ENCODE assay signal across 9 cellular contexts in the genomic region with DNA sequence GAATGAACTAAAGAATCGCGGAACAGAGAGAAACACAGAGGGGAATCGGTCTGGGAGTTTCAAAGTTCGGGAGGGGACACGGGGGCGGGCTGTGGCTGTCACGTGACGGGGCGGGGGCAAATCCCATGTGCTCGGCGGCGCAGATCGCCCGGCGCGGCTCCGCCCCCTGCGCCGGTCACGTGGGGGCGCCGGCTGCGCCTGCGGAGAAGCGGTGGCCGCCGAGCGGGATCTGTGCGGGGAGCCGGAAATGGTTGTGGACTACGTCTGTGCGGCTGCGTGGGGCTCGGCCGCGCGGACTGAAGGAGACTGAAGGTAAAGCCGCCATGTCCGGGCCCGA.
DNase-seq lines count a peak whose midpoint lies in the region; ATAC-seq, FAIRE-seq and TF ChIP-seq lines count a peak whose summit lies in the region.
"Had no signal": no experiment of that assay in that cellular context is flagged by ENCODE, and none has a peak within 500 bp of the region (broad histone marks: within the 10 kb centered on the region; RNA-seq: fewer than 3 reads in every experiment).

A gene with protein sequence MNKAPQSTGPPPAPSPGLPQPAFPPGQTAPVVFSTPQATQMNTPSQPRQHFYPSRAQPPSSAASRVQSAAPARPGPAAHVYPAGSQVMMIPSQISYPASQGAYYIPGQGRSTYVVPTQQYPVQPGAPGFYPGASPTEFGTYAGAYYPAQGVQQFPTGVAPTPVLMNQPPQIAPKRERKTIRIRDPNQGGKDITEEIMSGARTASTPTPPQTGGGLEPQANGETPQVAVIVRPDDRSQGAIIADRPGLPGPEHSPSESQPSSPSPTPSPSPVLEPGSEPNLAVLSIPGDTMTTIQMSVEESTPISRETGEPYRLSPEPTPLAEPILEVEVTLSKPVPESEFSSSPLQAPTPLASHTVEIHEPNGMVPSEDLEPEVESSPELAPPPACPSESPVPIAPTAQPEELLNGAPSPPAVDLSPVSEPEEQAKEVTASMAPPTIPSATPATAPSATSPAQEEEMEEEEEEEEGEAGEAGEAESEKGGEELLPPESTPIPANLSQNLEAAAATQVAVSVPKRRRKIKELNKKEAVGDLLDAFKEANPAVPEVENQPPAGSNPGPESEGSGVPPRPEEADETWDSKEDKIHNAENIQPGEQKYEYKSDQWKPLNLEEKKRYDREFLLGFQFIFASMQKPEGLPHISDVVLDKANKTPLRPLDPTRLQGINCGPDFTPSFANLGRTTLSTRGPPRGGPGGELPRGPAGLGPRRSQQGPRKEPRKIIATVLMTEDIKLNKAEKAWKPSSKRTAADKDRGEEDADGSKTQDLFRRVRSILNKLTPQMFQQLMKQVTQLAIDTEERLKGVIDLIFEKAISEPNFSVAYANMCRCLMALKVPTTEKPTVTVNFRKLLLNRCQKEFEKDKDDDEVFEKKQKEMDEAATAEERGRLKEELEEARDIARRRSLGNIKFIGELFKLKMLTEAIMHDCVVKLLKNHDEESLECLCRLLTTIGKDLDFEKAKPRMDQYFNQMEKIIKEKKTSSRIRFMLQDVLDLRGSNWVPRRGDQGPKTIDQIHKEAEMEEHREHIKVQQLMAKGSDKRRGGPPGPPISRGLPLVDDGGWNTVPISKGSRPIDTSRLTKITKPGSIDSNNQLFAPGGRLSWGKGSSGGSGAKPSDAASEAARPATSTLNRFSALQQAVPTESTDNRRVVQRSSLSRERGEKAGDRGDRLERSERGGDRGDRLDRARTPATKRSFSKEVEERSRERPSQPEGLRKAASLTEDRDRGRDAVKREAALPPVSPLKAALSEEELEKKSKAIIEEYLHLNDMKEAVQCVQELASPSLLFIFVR (N-terminal part only) (plus strand): TSS at position 244 of the 337 bp plus-strand sequence. CDS start 1,191 bp downstream, outside the sequence.

- TF ChIP-seq CTCF in choroid plexus epithelial cell (conservative IDR thresholded peaks at IDR 0.05; ENCODE audit: low read depth, low read length), result no peak

- FAIRE-seq in GM19239 (lab: Jason Lieb, UNC), result peak; percentile 69
- FAIRE-seq: TTC549 had no signal

- DNase-seq in Ammon's horn (ENCODE audit: low spot score), result peak; percentile 93
- DNase-seq in GM19239 (ENCODE audit: insufficient read length, low spot score), result peak; percentile 98
- DNase-seq in NCI-H524 (lab: John Stamatoyannopoulos, UW), result peak; percentile 93 to 96
- DNase-seq in activated CD4-positive, alpha-beta T cell treated with anti-CD3 and anti-CD28 coated beads for 4 hours, result peak; percentile 92 to 93
- peak; percentile 97 for DNase-seq in choroid plexus epithelial cell (ENCODE audit: low read depth)
- peak; percentile 88 to 91 for DNase-seq in stimulated activated CD4-positive, alpha-beta T cell treated with anti-CD3 and anti-CD28 coated beads, Interleukin-1b, Interleukin-23, amount 100 ng/mL, for 4 hours (ENCODE audit: low read depth in 2 of 2)

- no peaks in the 10 kb centered on the region for H3K27me3 ChIP-seq in layer of hippocampus (ENCODE audit: control insufficient read depth, insufficient read depth, low read length)

- peak; percentile 84 for ATAC-seq in HG03442 (IDR thresholded peaks at IDR 0.05; ENCODE audit: unreplicated experiment)

- H3K27ac ChIP-seq in layer of hippocampus (ENCODE audit: low read depth, low read length), result peak within 1 kb of the TSS; percentile 86

- H3K4me3 ChIP-seq in choroid plexus epithelial cell (ENCODE audit: low read depth, low read length), result peak within 1 kb of the TSS; percentile 89

Comparison
In these comparisons a context has a peak if more than half of its experiments do, and no peak if none do; other contexts are left out.
1. Peak in every context shown above with its lines: DNase-seq, ATAC-seq, H3K4me3 ChIP-seq and H3K27ac ChIP-seq.